In genomic region chr7:77740257-77740656, GRCh38 we compare ENCODE assay signal across 25 cellular contexts. TPM values are rescaled to one million over a fixed set of nuclear protein-coding genes. Genes with fewer than 3 reads are reported as not detected.
DNase-seq lines count a peak whose midpoint lies in the region; ATAC-seq and TF ChIP-seq lines count a peak whose summit lies in the region.
"Had no signal": no experiment of that assay in that cellular context is flagged by ENCODE, and none has a peak within 500 bp of the region (broad histone marks: within the 10 kb centered on the region; RNA-seq: fewer than 3 reads in every experiment).

No MANE protein-coding gene starts in this region.

- peaks cover 48% of the 10 kb centered on the region for H3K36me3 Mint-ChIP-seq in CD8-positive, alpha-beta T cell
- H3K36me3 Mint-ChIP-seq in activated B cell treated with CpG ODN at 0.5 μM for 24 hours (ENCODE audit: low read depth) = peaks cover 52% of the 10 kb centered on the region
- peaks cover 38% of the 10 kb centered on the region for H3K36me3 Mint-ChIP-seq in stimulated activated memory B cell treated with anti-CD40 and anti-IgM and Interleukin-4, amounts not matched to agents 10 μg/mL and 1 μg/mL and 100 μg/mL, for 72 hours

- H3K9me3 Mint-ChIP-seq in CD8-positive, alpha-beta T cell = no peaks in the 10 kb centered on the region
- no peaks in the 10 kb centered on the region for H3K9me3 Mint-ChIP-seq in activated B cell treated with CpG ODN at 0.5 μM for 24 hours
- H3K9me3 Mint-ChIP-seq in stimulated activated memory B cell treated with anti-CD40 and anti-IgM and Interleukin-4, amounts not matched to agents 10 μg/mL and 1 μg/mL and 100 μg/mL, for 72 hours = no peaks in the 10 kb centered on the region
- H3K9me3 Mint-ChIP-seq: CD4-positive, alpha-beta T cell had no signal

- POLR2A ChIA-PET in CD8-positive, alpha-beta T cell (lab: Charles Lee) = interaction anchor here (0.7 kb wide), 1 partner anchor 20 kb away, joined by 4 read pairs; no protein-coding TSS in a partner anchor
- POLR2A ChIA-PET in activated B cell treated with CpG ODN at 0.5 μM for 24 hours (lab: Charles Lee) = no interaction called here

- no peak overlapping the region for H3K4me3 ChIP-seq in CD8-positive, alpha-beta T cell (ENCODE audit: low read depth, low read length)
- H3K4me3 ChIP-seq in liver (ENCODE audit: low read depth in 1 of 3, low read length in 3 of 3) = no peak overlapping the region
- H3K4me3 ChIP-seq: BLaER1, Peyer's patch had no signal

- no peaks in the 10 kb centered on the region for H3K27me3 ChIP-seq in CD8-positive, alpha-beta T cell (ENCODE audit: insufficient read depth, low read length)
- no peaks in the 10 kb centered on the region for H3K27me3 ChIP-seq in liver (ENCODE audit: control insufficient read depth in 4 of 4, insufficient read depth in 4 of 4, low read length in 3 of 4)
- H3K27me3 ChIP-seq: BLaER1, Peyer's patch had no signal

- CTCF ChIA-PET in CD8-positive, alpha-beta T cell (lab: Charles Lee) = interaction anchor here (1.0 kb wide), 1 partner anchor 82 kb away, joined by 3 read pairs; no protein-coding TSS in a partner anchor
- CTCF ChIA-PET in activated B cell treated with CpG ODN at 0.5 μM for 24 hours (lab: Charles Lee) = no interaction called here

- H3K4me1 ChIP-seq in CD8-positive, alpha-beta T cell (ENCODE audit: insufficient read depth, low read length) = no peaks in the 10 kb centered on the region
- peaks cover 3 to 13% (median 6%) of the 10 kb centered on the region in 4 donors for H3K4me1 ChIP-seq in liver (ENCODE audit: control insufficient read depth in 4 of 4, insufficient read depth in 4 of 4, low read length in 3 of 4)
- H3K4me1 ChIP-seq: BLaER1, Peyer's patch had no signal

- WGBS in liver = 22% methylated on average over 1 of the region's 1 CpG

- intact Hi-C loops in CD8-positive, alpha-beta T cell (cut with DNase I, micrococcal nuclease) = no loop called here
- intact Hi-C loops in activated B cell treated with CpG ODN at 0.5 μM for 24 hours (cut with micrococcal nuclease) = no loop called here
- intact Hi-C loops in cardiac septum (cut with DNase I) = no loop called here

- H3K9ac ChIP-seq in liver (ENCODE audit: low read depth in 1 of 2, low read length in 2 of 2) = no peak overlapping the region
- H3K9ac ChIP-seq: BLaER1 had no signal

- H3K4me1 Mint-ChIP-seq in CD8-positive, alpha-beta T cell (ENCODE audit: low read depth) = peaks cover 15% of the 10 kb centered on the region
- H3K4me1 Mint-ChIP-seq in activated B cell treated with CpG ODN at 0.5 μM for 24 hours = peaks cover 8% of the 10 kb centered on the region
- H3K4me1 Mint-ChIP-seq in stimulated activated memory B cell treated with anti-CD40 and anti-IgM and Interleukin-4, amounts not matched to agents 10 μg/mL and 1 μg/mL and 100 μg/mL, for 72 hours = peaks cover 13% of the 10 kb centered on the region

- H3K27me3 Mint-ChIP-seq in CD8-positive, alpha-beta T cell (ENCODE audit: low read depth) = no peaks in the 10 kb centered on the region
- no peaks in the 10 kb centered on the region for H3K27me3 Mint-ChIP-seq in activated B cell treated with CpG ODN at 0.5 μM for 24 hours
- no peaks in the 10 kb centered on the region for H3K27me3 Mint-ChIP-seq in stimulated activated memory B cell treated with anti-CD40 and anti-IgM and Interleukin-4, amounts not matched to agents 10 μg/mL and 1 μg/mL and 100 μg/mL, for 72 hours
- H3K27me3 Mint-ChIP-seq: CD4-positive, alpha-beta T cell had no signal

- no peak for TF ChIP-seq CTCF in CD8-positive, alpha-beta T cell (IDR thresholded peaks at IDR 0.05)
- TF ChIP-seq CTCF in activated B cell treated with CpG ODN at 0.5 μM for 24 hours (IDR thresholded peaks at IDR 0.05) (no peak), liver (IDR thresholded peaks at IDR 0.05; ENCODE audit: low read depth, low read length, missing input control) (no peak)

- ATAC-seq in CD8-positive, alpha-beta T cell = no peak
- no peak for ATAC-seq in activated B cell treated with CpG ODN at 0.5 μM for 24 hours (ENCODE audit: low read depth)
- ATAC-seq in stimulated activated memory B cell treated with anti-CD40 and anti-IgM and Interleukin-4, amounts not matched to agents 10 μg/mL and 1 μg/mL and 100 μg/mL, for 72 hours = no peak
- ATAC-seq in HG03097 (IDR thresholded peaks at IDR 0.05; ENCODE audit: low FRiP score, unreplicated experiment) = no peak

- H3K27ac ChIP-seq in CD8-positive, alpha-beta T cell (ENCODE audit: low read depth, low read length) = no peak overlapping the region
- no peak overlapping the region for H3K27ac ChIP-seq in liver (ENCODE audit: low read depth in 1 of 2, low read length in 2 of 2)
- H3K27ac ChIP-seq: BLaER1, HL-60, Peyer's patch had no signal

- H3K9me3 ChIP-seq in CD8-positive, alpha-beta T cell (ENCODE audit: low read length) = no peaks in the 10 kb centered on the region
- no peaks in the 10 kb centered on the region for H3K9me3 ChIP-seq in liver (ENCODE audit: control insufficient read depth in 4 of 4, low read length in 3 of 4)
- H3K9me3 ChIP-seq: BLaER1, Peyer's patch had no signal

- peak overlapping the region; percentile 16 for H3K27ac Mint-ChIP-seq in CD8-positive, alpha-beta T cell
- peak overlapping the region; percentile 60 for H3K27ac Mint-ChIP-seq in activated B cell treated with CpG ODN at 0.5 μM for 24 hours
- peak overlapping the region; percentile 19 for H3K27ac Mint-ChIP-seq in stimulated activated memory B cell treated with anti-CD40 and anti-IgM and Interleukin-4, amounts not matched to agents 10 μg/mL and 1 μg/mL and 100 μg/mL, for 72 hours
- H3K27ac Mint-ChIP-seq: CD4-positive, alpha-beta T cell had no signal

- DNase-seq in CD8-positive, alpha-beta T cell = no peak
- no peak for DNase-seq in activated B cell treated with CpG ODN at 0.5 μM for 24 hours
- no peak for DNase-seq in putamen (ENCODE audit: low spot score)
- DNase-seq in cardiac septum (ENCODE audit: low spot score) = no peak
- DNase-seq: CD4-positive, alpha-beta T cell; COR-L47; GOT3; HCEC 1CT; Karpas-422; NCI-H1092; NCI-H1417 treated with DMSO at 0.1 percent for 48 hours; NCI-H1694 treated with DMSO at 0.1 percent for 48 hours; NCI-H2081; NCI-H2171; NCI-H226; NCI-H510A; NCI-H69; OCI-M1; Peyer's patch; SHP77 treated with DMSO at 0.1 percent for 48 hours had no signal

- no peaks in the 10 kb centered on the region for H3K36me3 ChIP-seq in CD8-positive, alpha-beta T cell (ENCODE audit: insufficient read depth, low read length)
- H3K36me3 ChIP-seq in liver (ENCODE audit: control insufficient read depth in 4 of 4, insufficient read depth in 3 of 4, low read depth in 1 of 4, low read length in 3 of 4) = peaks cover 0 to 10% (median 1%) of the 10 kb centered on the region in 4 donors
- H3K36me3 ChIP-seq: Peyer's patch had no signal

- no peak overlapping the region for H3K4me3 Mint-ChIP-seq in CD8-positive, alpha-beta T cell
- H3K4me3 Mint-ChIP-seq in activated B cell treated with CpG ODN at 0.5 μM for 24 hours = no peak overlapping the region
- H3K4me3 Mint-ChIP-seq in stimulated activated memory B cell treated with anti-CD40 and anti-IgM and Interleukin-4, amounts not matched to agents 10 μg/mL and 1 μg/mL and 100 μg/mL, for 72 hours = no peak overlapping the region
- H3K4me3 Mint-ChIP-seq: CD4-positive, alpha-beta T cell had no signal

- peak in 1 of 2 donors; percentile 26 for TF ChIP-seq RAD21 in liver (IDR thresholded peaks at IDR 0.05)

TF ChIP-seq in liver, 16 proteins besides CTCF, POLR2A, EP300 and RAD21:
- TF ChIP-seq RXRA (IDR thresholded peaks at IDR 0.05) = peak; percentile 70
- no peak for TF ChIP-seq REST (IDR thresholded peaks at IDR 0.05)
- TF ChIP-seq HNF4A (conservative IDR thresholded peaks at IDR 0.05) = peak; percentile 50 to 58
- TF ChIP-seq YY1 (IDR thresholded peaks at IDR 0.05) = peak; percentile 38
- peak in 1 of 2 donors; percentile 66 for TF ChIP-seq JUND (IDR thresholded peaks at IDR 0.05)

RNA-seq across cellular contexts. Expression of gene RSBN1L, which starts 44.0 kb away (rescaled TPM):
- total RNA-seq in CD8-positive, alpha-beta T cell = 10 to 100 TPM in 1 of 2 experiments, 1 to 10 TPM in 1; 7.4 to 10.0 TPM
- total RNA-seq in activated B cell treated with CpG ODN at 0.5 μM for 24 hours (24.5 and 25.9 TPM in 2 replicates), liver (10 to 100 TPM; 11.6 to 23.4 TPM), cardiac septum (9.4 TPM)
- 1 to 10 TPM; 3.3 to 4.1 TPM for polyA plus RNA-seq in liver

RNA-seq across cellular contexts. Expression of gene TMEM60, which starts 58.0 kb away (rescaled TPM):
- 1 to 10 TPM; 2.2 TPM for total RNA-seq in CD8-positive, alpha-beta T cell
- 15.3 and 16.3 TPM in 2 replicates for total RNA-seq in activated B cell treated with CpG ODN at 0.5 μM for 24 hours
- 1 to 10 TPM; 4.9 to 9.9 TPM for total RNA-seq in liver
- 10 to 100 TPM in 1 of 2 donors, 1 to 10 TPM in 1; 9.7 to 16.7 TPM for polyA plus RNA-seq in liver
- total RNA-seq in cardiac septum = 6.4 TPM

RNA-seq across cellular contexts. Expression of gene PHTF2, which starts 58.3 kb away (rescaled TPM):
- 10 to 100 TPM; 10.2 to 14.1 TPM for total RNA-seq in CD8-positive, alpha-beta T cell
- total RNA-seq in activated B cell treated with CpG ODN at 0.5 μM for 24 hours = 31.4 and 38.9 TPM in 2 replicates
- total RNA-seq in liver = 1 to 10 TPM; 6.2 to 7.3 TPM
- polyA plus RNA-seq in liver = 1 to 10 TPM; 2.2 to 3.1 TPM
- total RNA-seq in cardiac septum = 12.5 TPM
